In genomic region chr22:36316419-36316818, GRCh38 we compare ENCODE assay signal across 19 cellular contexts.
A peak's percentile ranks its signal among the peaks of the same experiment; 100 is the strongest.
DNase-seq lines count a peak whose midpoint lies in the region; ATAC-seq lines count a peak whose summit lies in the region.
"Had no signal": no experiment of that assay in that cellular context is flagged by ENCODE, and none has a peak within 500 bp of the region (broad histone marks: within the 10 kb centered on the region; RNA-seq: fewer than 3 reads in every experiment).

No MANE protein-coding gene starts in this region.

- no peak overlapping the region for H3K27ac ChIP-seq in mesenchymal stem cell (ENCODE audit: low read length, poor library complexity, severe bottlenecking)

- no peaks in the 10 kb centered on the region for H3K9me3 Mint-ChIP-seq in activated naive CD4-positive, alpha-beta T cell treated with anti-CD3 and anti-CD28 coated beads, Interleukin-2, amount 50 U/mL, for 72 hours

- peak overlapping the region; percentile 86 for H2BK15ac ChIP-seq in mesenchymal stem cell (ENCODE audit: low read depth, poor library complexity, severe bottlenecking)

- H3K79me1 ChIP-seq in mesenchymal stem cell (replicated peaks; ENCODE audit: low read length, poor library complexity, severe bottlenecking): peaks cover 3% of the 10 kb centered on the region

- no peak overlapping the region for H2AK5ac ChIP-seq in mesenchymal stem cell (ENCODE audit: low read length, severe bottlenecking)

- no peak overlapping the region for H3K23ac ChIP-seq in mesenchymal stem cell (ENCODE audit: low read length in 2 of 2)

- H3K36me3 Mint-ChIP-seq in activated naive CD4-positive, alpha-beta T cell treated with anti-CD3 and anti-CD28 coated beads, Interleukin-2, amount 50 U/mL, for 72 hours: peaks cover 39 to 46% of the 10 kb centered on the region in 2 donors

- H2BK5ac ChIP-seq in mesenchymal stem cell (ENCODE audit: low read depth, low read length, poor library complexity, severe bottlenecking): no peak overlapping the region

- H4K91ac ChIP-seq in mesenchymal stem cell (ENCODE audit: low read length): no peak overlapping the region

- H3K4ac ChIP-seq in mesenchymal stem cell (ENCODE audit: low read depth in 1 of 2, low read length in 2 of 2): no peak overlapping the region

- H3K9me3 ChIP-seq in mesenchymal stem cell (ENCODE audit: control insufficient read depth, low read length): no peaks in the 10 kb centered on the region
- H3K9me3 ChIP-seq: thoracic aorta had no signal

- intact Hi-C loops in left ventricle myocardium superior (cut with micrococcal nuclease): no loop called here
- intact Hi-C loops in Right ventricle myocardium superior (cut with DNase I): no loop called here

- no peak overlapping the region for H3K18ac ChIP-seq in mesenchymal stem cell (ENCODE audit: low read depth in 1 of 2, low read length in 2 of 2)

- no peak overlapping the region for H2BK12ac ChIP-seq in mesenchymal stem cell (ENCODE audit: low read length in 2 of 2)

- H3K4me2 ChIP-seq in mesenchymal stem cell (ENCODE audit: low read length, poor library complexity, severe bottlenecking): no peak overlapping the region

- H3K27me3 ChIP-seq in mesenchymal stem cell (ENCODE audit: control insufficient read depth in 1 of 2, insufficient read depth in 1 of 2, low read length in 2 of 2): no peaks in the 10 kb centered on the region

- peak overlapping the region; percentile 83 to 94 for H3K27ac Mint-ChIP-seq in activated naive CD4-positive, alpha-beta T cell treated with anti-CD3 and anti-CD28 coated beads, Interleukin-2, amount 50 U/mL, for 72 hours

- no peak overlapping the region for H3K9ac ChIP-seq in mesenchymal stem cell (ENCODE audit: low read length)

- DNase-seq in left ventricle myocardium superior (peak; percentile 19), Right ventricle myocardium superior (no peak), mesenchymal stem cell (no peak), HUDEP-2 (lab: John Stamatoyannopoulos, UW; ENCODE audit: unreplicated experiment in 76 of 76) (no peak), NCI-H1105 treated with DMSO at 0.1 percent for 48 hours (lab: John Stamatoyannopoulos, UW) (no peak)
- DNase-seq in activated naive CD4-positive, alpha-beta T cell treated with anti-CD3 and anti-CD28 coated beads, Interleukin-2, amount 50 U/mL, for 72 hours (ENCODE audit: low spot score in 2 of 2): no peak
- DNase-seq: activated CD4-positive, alpha-beta T cell treated with anti-CD3 and anti-CD28 coated beads, Interleukin-2, amount 50 U/mL, for 1 hour; cortex of kidney; DMS79 treated with DMSO at 0.1 percent for 48 hours; foreskin fibroblast; KBM-7; NCI-H1930; NCI-H226; NCI-H82; nucleus accumbens; OCI-M1; retina had no signal

- peaks cover 82 to 87% of the 10 kb centered on the region in 2 experiments for H3K36me3 ChIP-seq in mesenchymal stem cell (ENCODE audit: control insufficient read depth in 1 of 2, insufficient read depth in 2 of 2, low read depth in 1 of 2, low read length in 2 of 2)

- no peak for ATAC-seq in left ventricle myocardium superior
- no peak for ATAC-seq in Right ventricle myocardium superior (ENCODE audit: poor library complexity)
- ATAC-seq in activated naive CD4-positive, alpha-beta T cell treated with anti-CD3 and anti-CD28 coated beads, Interleukin-2, amount 50 U/mL, for 72 hours: no peak
- ATAC-seq in GM21619 (IDR thresholded peaks at IDR 0.05; ENCODE audit: unreplicated experiment): no peak

- WGBS in mesenchymal stem cell: 98% methylated on average over 10 of the region's 14 CpGs

- H3K4me3 ChIP-seq in mesenchymal stem cell (ENCODE audit: insufficient read depth in 1 of 2, low read depth in 1 of 2, low read length in 2 of 2): no peak overlapping the region
- H3K4me3 ChIP-seq: thoracic aorta had no signal

- no peak overlapping the region for H2AFZ ChIP-seq in mesenchymal stem cell (ENCODE audit: low read depth, low read length)

- no peak overlapping the region for H4K8ac ChIP-seq in mesenchymal stem cell (ENCODE audit: low read length)

- no peak overlapping the region for H2BK120ac ChIP-seq in mesenchymal stem cell (ENCODE audit: low read depth, low read length)

- H3K4me1 ChIP-seq in mesenchymal stem cell (ENCODE audit: control insufficient read depth, insufficient read depth, low read depth, low read length): peaks cover 17% of the 10 kb centered on the region

- H3K14ac ChIP-seq in mesenchymal stem cell (ENCODE audit: low read length in 2 of 2): no peak overlapping the region
